In the genomic region with DNA sequence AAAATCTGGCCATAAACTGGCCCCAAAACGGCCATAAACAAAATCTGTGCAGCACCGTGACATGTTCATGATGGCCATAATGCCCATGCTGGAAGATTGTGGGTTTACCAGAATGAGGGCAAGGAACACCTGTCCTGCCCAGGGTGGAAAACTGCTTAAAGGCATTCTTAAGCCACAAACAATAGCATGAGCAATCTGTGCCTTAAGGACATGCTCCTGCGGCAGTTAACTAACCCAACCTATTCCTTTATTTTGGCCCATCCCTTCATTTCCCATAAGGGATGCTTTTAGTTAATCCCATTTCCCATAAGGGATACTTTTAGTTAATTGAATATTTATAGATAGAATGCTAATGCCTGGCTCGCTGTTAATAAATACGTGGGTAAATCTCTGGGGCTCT, we compare ENCODE assay signal across 1 cellular context. TPM values are rescaled to one million over a fixed set of nuclear protein-coding genes. Genes with fewer than 3 reads are reported as not detected.
"Had no signal": no experiment of that assay in that cellular context is flagged by ENCODE, and none has a peak within 500 bp of the region (broad histone marks: within the 10 kb centered on the region; RNA-seq: fewer than 3 reads in every experiment).

No MANE protein-coding gene starts in this region.

RNA-seq across cellular contexts. Expression of a gene that starts 29.4 kb away (rescaled TPM):
- total RNA-seq: G401 had no signal
